ENCODE assay signal across 13 cellular contexts in genomic region chr1:15151871-15152270, GRCh38. TPM values are rescaled to one million over a fixed set of nuclear protein-coding genes. Genes with fewer than 3 reads are reported as not detected.
DNase-seq lines count a peak whose midpoint lies in the region; ATAC-seq, FAIRE-seq and TF ChIP-seq lines count a peak whose summit lies in the region.
"Had no signal": no experiment of that assay in that cellular context is flagged by ENCODE, and none has a peak within 500 bp of the region (broad histone marks: within the 10 kb centered on the region; RNA-seq: fewer than 3 reads in every experiment).

No MANE protein-coding gene starts in this region.

- peaks cover 31 to 44% (median 37%) of the 10 kb centered on the region in 10 experiments for H3K4me1 ChIP-seq in BLaER1 treated with 17β-estradiol and CSF1 and Interleukin-3, amounts not matched to agents 10 nM and 100 nM
- peaks cover 15% of the 10 kb centered on the region for H3K4me1 ChIP-seq in SJCRH30
- H3K4me1 ChIP-seq in esophagus muscularis mucosa, result peaks cover 20 to 60% (median 52%) of the 10 kb centered on the region in 4 donors

- DNase-seq in SJCRH30, result no peak
- no peak for DNase-seq in esophagus muscularis mucosa (ENCODE audit: extremely low spot score)
- no peak for DNase-seq in H54 (ENCODE audit: insufficient read length, low spot score)
- DNase-seq in SIG-M5 (lab: John Stamatoyannopoulos, UW), result no peak
- DNase-seq: stimulated activated CD4-positive, alpha-beta T cell treated with anti-CD3 and anti-CD28 coated beads, Interleukin-4, amount 100 ng/mL, for 1 hour; T-helper 1 cell had no signal

- H3K9ac ChIP-seq in BLaER1 treated with 17β-estradiol and CSF1 and Interleukin-3, amounts not matched to agents 10 nM and 100 nM, result no peak overlapping the region
- no peak overlapping the region for H3K9ac ChIP-seq in neural cell (ENCODE audit: low read length)

- H3K4me3 ChIP-seq in BLaER1 treated with 17β-estradiol and CSF1 and Interleukin-3, amounts not matched to agents 10 nM and 100 nM, result peak overlapping the region in 1 of 10 experiments; percentile 76; a peak in 1 of 20 replicates
- H3K4me3 ChIP-seq in SJCRH30 (peak overlapping the region; percentile 78), esophagus muscularis mucosa (peak overlapping the region in 3 of 4 donors; percentile 82 to 95 (median 89)), neural cell (ENCODE audit: low read length) (peak overlapping the region; percentile 83)

- H3K79me2 ChIP-seq in neural cell (replicated peaks; ENCODE audit: insufficient read depth, low read length), result no peaks in the 10 kb centered on the region

- TF ChIP-seq POLR2A in esophagus muscularis mucosa (IDR thresholded peaks at IDR 0.05; ENCODE audit: low read depth), result no peak
- TF ChIP-seq POLR2A in H54 (IDR thresholded peaks at IDR 0.05; ENCODE audit: low read depth, low read length), result no peak

- TF ChIP-seq EP300 in esophagus muscularis mucosa (IDR thresholded peaks at IDR 0.05), result no peak
- no peak for TF ChIP-seq EP300 in neural cell (conservative IDR thresholded peaks at IDR 0.05; ENCODE audit: poor library complexity, severe bottlenecking)

- no peak overlapping the region for H2AFZ ChIP-seq in neural cell (ENCODE audit: low read depth, low read length)

- TF ChIP-seq CTCF in esophagus muscularis mucosa (IDR thresholded peaks at IDR 0.05) (no peak), neural cell (IDR thresholded peaks at IDR 0.05; ENCODE audit: poor library complexity, severe bottlenecking) (no peak)

- intact Hi-C loops in esophagus muscularis mucosa (cut with DNase I), result loop anchor here (2.0 kb wide), 1 partner anchor 121 kb away; no protein-coding TSS in a partner anchor

- H3K4me2 ChIP-seq in BLaER1 treated with 17β-estradiol and CSF1 and Interleukin-3, amounts not matched to agents 10 nM and 100 nM, result peak overlapping the region in 7 of 11 experiments; percentile 91 to 100 (median 98); a peak in 10 of 22 replicates
- no peak overlapping the region for H3K4me2 ChIP-seq in neural cell (ENCODE audit: low read length)

- no peaks in the 10 kb centered on the region for H3K9me2 ChIP-seq in neural cell (ENCODE audit: insufficient read depth, low read length)

- ATAC-seq in HG03342 (IDR thresholded peaks at IDR 0.05; ENCODE audit: unreplicated experiment) (no peak), GM19324 (IDR thresholded peaks at IDR 0.05; ENCODE audit: low FRiP score, unreplicated experiment) (no peak)
- ATAC-seq: natural killer cell treated with Interleukin-12 subunit alpha and Interleukin-12 subunit beta and Interleukin-15 and Interleukin-18, amount 100 ng/mL, for 72 hours had no signal

- no peaks in the 10 kb centered on the region for H3K9me3 ChIP-seq in BLaER1 treated with 17β-estradiol and CSF1 and Interleukin-3, amounts not matched to agents 10 nM and 100 nM (replicated peaks in 1 of 11)
- H3K9me3 ChIP-seq in SJCRH30 (replicated peaks) (no peaks in the 10 kb centered on the region), esophagus muscularis mucosa (no peaks in the 10 kb centered on the region), neural cell (ENCODE audit: low read length) (no peaks in the 10 kb centered on the region)

- peaks cover 0 to 44% (median 7%) of the 10 kb centered on the region in 11 experiments; a peak in 12 of 22 replicates for H4K20me1 ChIP-seq in BLaER1 treated with 17β-estradiol and CSF1 and Interleukin-3, amounts not matched to agents 10 nM and 100 nM
- H4K20me1 ChIP-seq in neural cell (ENCODE audit: insufficient read depth), result no peaks in the 10 kb centered on the region

- H3K27ac ChIP-seq in BLaER1 treated with 17β-estradiol and CSF1 and Interleukin-3, amounts not matched to agents 10 nM and 100 nM, result no peak overlapping the region
- peak overlapping the region; percentile 60 for H3K27ac ChIP-seq in SJCRH30
- H3K27ac ChIP-seq in esophagus muscularis mucosa (replicated peaks in 1 of 4), result peak overlapping the region; percentile 85 to 94 (median 90)
- H3K27ac ChIP-seq in neural cell (ENCODE audit: low read length), result no peak overlapping the region
- H3K27ac ChIP-seq: GM23248 had no signal

- H3K36me3 ChIP-seq in BLaER1 treated with 17β-estradiol and CSF1 and Interleukin-3, amounts not matched to agents 10 nM and 100 nM, result no peaks in the 10 kb centered on the region
- no peaks in the 10 kb centered on the region for H3K36me3 ChIP-seq in SJCRH30
- no peaks in the 10 kb centered on the region for H3K36me3 ChIP-seq in esophagus muscularis mucosa
- no peaks in the 10 kb centered on the region for H3K36me3 ChIP-seq in neural cell (ENCODE audit: insufficient read depth, low read length)

- no peak for FAIRE-seq in H54 (lab: Jason Lieb, UNC)

- no peaks in the 10 kb centered on the region for H3F3A ChIP-seq in neural cell (ENCODE audit: insufficient read depth, low read length, poor library complexity, severe bottlenecking)

- TF ChIP-seq RAD21 in neural cell (conservative IDR thresholded peaks at IDR 0.05), result no peak

- peaks cover 24 to 58% (median 56%) of the 10 kb centered on the region in 11 experiments; a peak in 21 of 22 replicates for H3K27me3 ChIP-seq in BLaER1 treated with 17β-estradiol and CSF1 and Interleukin-3, amounts not matched to agents 10 nM and 100 nM
- no peaks in the 10 kb centered on the region for H3K27me3 ChIP-seq in SJCRH30
- H3K27me3 ChIP-seq in esophagus muscularis mucosa, result peaks cover 0 to 8% (median 0%) of the 10 kb centered on the region in 4 donors
- H3K27me3 ChIP-seq in neural cell (ENCODE audit: insufficient read depth, low read depth, low read length), result peaks cover 30% of the 10 kb centered on the region
- H3K27me3 ChIP-seq: foreskin keratinocyte had no signal

- WGBS in esophagus muscularis mucosa, result 73% methylated on average over 3 of the region's 3 CpGs

TF ChIP-seq in neural cell, 6 proteins besides CTCF, POLR2A, EP300 and RAD21:
- no peak for TF ChIP-seq MXI1 (conservative IDR thresholded peaks at IDR 0.05; ENCODE audit: poor library complexity, severe bottlenecking)
- TF ChIP-seq SMC3 (conservative IDR thresholded peaks at IDR 0.05; ENCODE audit: poor library complexity), result no peak
- no peak for TF ChIP-seq TAF1 (IDR thresholded peaks at IDR 0.05; ENCODE audit: low read depth)
- TF ChIP-seq POLR2AphosphoS5 (IDR thresholded peaks at IDR 0.05), result no peak
- TF ChIP-seq, protein P1, sequence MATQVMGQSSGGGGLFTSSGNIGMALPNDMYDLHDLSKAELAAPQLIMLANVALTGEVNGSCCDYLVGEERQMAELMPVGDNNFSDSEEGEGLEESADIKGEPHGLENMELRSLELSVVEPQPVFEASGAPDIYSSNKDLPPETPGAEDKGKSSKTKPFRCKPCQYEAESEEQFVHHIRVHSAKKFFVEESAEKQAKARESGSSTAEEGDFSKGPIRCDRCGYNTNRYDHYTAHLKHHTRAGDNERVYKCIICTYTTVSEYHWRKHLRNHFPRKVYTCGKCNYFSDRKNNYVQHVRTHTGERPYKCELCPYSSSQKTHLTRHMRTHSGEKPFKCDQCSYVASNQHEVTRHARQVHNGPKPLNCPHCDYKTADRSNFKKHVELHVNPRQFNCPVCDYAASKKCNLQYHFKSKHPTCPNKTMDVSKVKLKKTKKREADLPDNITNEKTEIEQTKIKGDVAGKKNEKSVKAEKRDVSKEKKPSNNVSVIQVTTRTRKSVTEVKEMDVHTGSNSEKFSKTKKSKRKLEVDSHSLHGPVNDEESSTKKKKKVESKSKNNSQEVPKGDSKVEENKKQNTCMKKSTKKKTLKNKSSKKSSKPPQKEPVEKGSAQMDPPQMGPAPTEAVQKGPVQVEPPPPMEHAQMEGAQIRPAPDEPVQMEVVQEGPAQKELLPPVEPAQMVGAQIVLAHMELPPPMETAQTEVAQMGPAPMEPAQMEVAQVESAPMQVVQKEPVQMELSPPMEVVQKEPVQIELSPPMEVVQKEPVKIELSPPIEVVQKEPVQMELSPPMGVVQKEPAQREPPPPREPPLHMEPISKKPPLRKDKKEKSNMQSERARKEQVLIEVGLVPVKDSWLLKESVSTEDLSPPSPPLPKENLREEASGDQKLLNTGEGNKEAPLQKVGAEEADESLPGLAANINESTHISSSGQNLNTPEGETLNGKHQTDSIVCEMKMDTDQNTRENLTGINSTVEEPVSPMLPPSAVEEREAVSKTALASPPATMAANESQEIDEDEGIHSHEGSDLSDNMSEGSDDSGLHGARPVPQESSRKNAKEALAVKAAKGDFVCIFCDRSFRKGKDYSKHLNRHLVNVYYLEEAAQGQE (IDR thresholded peaks at IDR 0.05; ENCODE audit: borderline replicate concordance), result no peak
- TF ChIP-seq EZH2 (IDR thresholded peaks at IDR 0.05; ENCODE audit: borderline replicate concordance, insufficient read depth, low read length, poor library complexity, severe bottlenecking), result no peak

RNA-seq across cellular contexts. Expression of gene TMEM51, which starts 1.7 kb away (rescaled TPM):
- total RNA-seq in SJCRH30 (2014; rRNA removed; shearing (Covaris generic)), result 20.6 and 21.4 TPM in 2 replicates
- total RNA-seq in esophagus muscularis mucosa, result 10 to 100 TPM in 3 of 4 donors, 1 to 10 TPM in 1; 8.6 to 17.2 (median 11.4) TPM
- 0.76 and 1.7 TPM in 2 replicates for polyA plus RNA-seq in neural cell
- polyA minus RNA-seq in neural cell, result 0.35 TPM in 1 of 2 replicates, not detected in the other
- total RNA-seq: natural killer cell treated with Interleukin-12 subunit alpha and Interleukin-12 subunit beta and Interleukin-15 and Interleukin-18, amount 100 ng/mL, for 72 hours had no signal

Comparison
In these comparisons a context has a peak if more than half of its experiments do, and no peak if none do; other contexts are left out.
1. H3K27ac ChIP-seq: peak in SJCRH30 (single experiment) and esophagus muscularis mucosa (4 of 4); none in BLaER1 treated with 17β-estradiol and CSF1 and Interleukin-3, amounts not matched to agents 10 nM and 100 nM (0 of 11) and neural cell (single experiment).